17 cellular contexts compared by ENCODE assay signal in genomic region chr21:26982767-26983166, GRCh38. TPM values are rescaled to one million over a fixed set of nuclear protein-coding genes. Genes with fewer than 3 reads are reported as not detected.
A peak's percentile ranks its signal among the peaks of the same experiment; 100 is the strongest.
DNase-seq lines count a peak whose midpoint lies in the region; ATAC-seq and TF ChIP-seq lines count a peak whose summit lies in the region.
"Had no signal": no experiment of that assay in that cellular context is flagged by ENCODE, and none has a peak within 500 bp of the region (broad histone marks: within the 10 kb centered on the region; RNA-seq: fewer than 3 reads in every experiment).

No MANE protein-coding gene starts in this region.

- DNase-seq in Calu3 (peak; percentile 8), LHCN-M2 (ENCODE audit: low read depth) (peak; percentile 70), WTC11 (ENCODE audit: low spot score) (no peak), iPS-NIHi11 (ENCODE audit: low spot score) (peak; percentile 18), KBM-7 (no peak), NCI-H2227 (lab: John Stamatoyannopoulos, UW; ENCODE audit: unreplicated experiment) (no peak)
- DNase-seq in activated CD4-positive, alpha-beta T cell treated with anti-CD3 and anti-CD28 coated beads, Interleukin-2, amount 50 U/mL, for 48 hours = no peak
- DNase-seq in activated effector memory CD4-positive, alpha-beta T cell treated with Interleukin-2 at 50 U/mL for 16 hours = no peak
- DNase-seq: activated CD4-positive, CD25-positive, alpha-beta regulatory T cell; activated T-cell treated with anti-CD3 and anti-CD28 coated beads, Interleukin-2, amount 50 U/mL, for 1 hour; H9; left ventricle myocardium inferior; NCI-H1436 treated with DMSO at 0.1 percent for 48 hours; NCI-H774; stimulated activated naive CD8-positive, alpha-beta T cell treated with anti-CD3 and anti-CD28 coated beads, Interleukin-15, Interleukin-2, amounts not matched to agents 100 U/mL and 50 U/mL, for 24 hours had no signal

- no peaks in the 10 kb centered on the region for H3K27me3 Mint-ChIP-seq in Calu3 (ENCODE audit: unreplicated experiment)
- no peaks in the 10 kb centered on the region for H3K27me3 Mint-ChIP-seq in WTC11 (ENCODE audit: low read depth)
- H3K27me3 Mint-ChIP-seq: B cell had no signal

- peak; percentile 52 for ATAC-seq in WTC11
- ATAC-seq: stimulated activated naive CD8-positive, alpha-beta T cell treated with anti-CD3 and anti-CD28 coated beads, Interleukin-15, Interleukin-2, amounts not matched to agents 100 U/mL and 50 U/mL, for 24 hours had no signal

- H3K4me1 Mint-ChIP-seq in Calu3 (ENCODE audit: low read depth, unreplicated experiment) (no peaks in the 10 kb centered on the region), WTC11 (peaks cover 7% of the 10 kb centered on the region; the same call in 1 of the 2 replicates)
- H3K4me1 Mint-ChIP-seq: B cell, nephron had no signal

- POLR2A ChIA-PET in WTC11 (lab: Charles Lee) = no interaction called here

- H3K27ac Mint-ChIP-seq in Calu3 (ENCODE audit: unreplicated experiment) (no peak overlapping the region), WTC11 (no peak overlapping the region)
- H3K27ac Mint-ChIP-seq: B cell, nephron had no signal

- TF ChIP-seq CTCF in Calu3 (IDR thresholded peaks at IDR 0.05; ENCODE audit: unreplicated experiment) (no peak), WTC11 (IDR thresholded peaks at IDR 0.05) (no peak)

- in situ Hi-C loops in KBM-7 (cut with MboI; ENCODE audit: low pct_unique_long_range_greater_than_20kb, low sequenced_read_pairs) = no loop called here

- CTCF ChIA-PET in Calu3 (lab: Charles Lee) = no interaction called here
- CTCF ChIA-PET in WTC11 (lab: Charles Lee) = no interaction called here

- H3K36me3 Mint-ChIP-seq in Calu3 (ENCODE audit: insufficient read depth, unreplicated experiment) (no peaks in the 10 kb centered on the region), WTC11 (peaks cover 6% of the 10 kb centered on the region; the same call in 1 of the 2 replicates)

- H3K9me3 Mint-ChIP-seq in Calu3 (ENCODE audit: low read depth, unreplicated experiment) (peaks cover 9% of the 10 kb centered on the region), WTC11 (peaks cover 12% of the 10 kb centered on the region)

- intact Hi-C loops in Calu3 (cut with micrococcal nuclease; ENCODE audit: unreplicated experiment) = no loop called here

- BruUV-seq in Calu3 (replicated peaks; lab: Mats Ljungman, UMichigan) = no TSS peak

- no peak overlapping the region for H3K4me3 Mint-ChIP-seq in Calu3 (ENCODE audit: low read depth, unreplicated experiment)
- H3K4me3 Mint-ChIP-seq in WTC11 = no peak overlapping the region
- H3K4me3 Mint-ChIP-seq: B cell, H9, nephron had no signal

TF ChIP-seq in WTC11, 78 proteins besides CTCF, POLR2A, EP300 and RAD21:
- TF ChIP-seq ZNF317 (CRISPR knock-in tag; IDR thresholded peaks at IDR 0.05; ENCODE audit: borderline replicate concordance, low read depth) (no peak), SMAD3 (CRISPR knock-in tag; IDR thresholded peaks at IDR 0.05; ENCODE audit: borderline replicate concordance) (no peak), FOXP1 (CRISPR knock-in tag; IDR thresholded peaks at IDR 0.05; ENCODE audit: borderline replicate concordance) (no peak), ZNF263 (CRISPR knock-in tag; IDR thresholded peaks at IDR 0.05; ENCODE audit: low read depth) (no peak), SP1 (CRISPR knock-in tag; conservative IDR thresholded peaks at IDR 0.05) (no peak), E2F4 (CRISPR knock-in tag; IDR thresholded peaks at IDR 0.05; ENCODE audit: borderline replicate concordance, low read depth) (no peak), ETV6 (CRISPR knock-in tag; IDR thresholded peaks at IDR 0.05) (no peak), RELA (CRISPR knock-in tag; IDR thresholded peaks at IDR 0.05; ENCODE audit: borderline replicate concordance) (no peak)
TF ChIP-seq in WTC11: peak in this region for 0.

RNA-seq across cellular contexts. Expression of gene ADAMTS5, which starts 15.9 kb away (rescaled TPM):
- total RNA-seq in Calu3 (2022) (not detected in 2 replicates), LHCN-M2 (2014; rRNA removed) (10.1 and 11.7 TPM in 2 replicates), WTC11 (2021) (0.57 to 1.6 TPM (median 0.64 TPM) in 3 replicates)
- polyA plus RNA-seq in LHCN-M2 (2012) = 12.3 TPM
- total RNA-seq: B cell had no signal

Comparison
In these comparisons a context has a peak if more than half of its experiments do, and no peak if none do; other contexts are left out.
1. DNase-seq: peak in Calu3 (single experiment), LHCN-M2 (single experiment) and iPS-NIHi11 (single experiment); none in WTC11 (single experiment), activated CD4-positive, alpha-beta T cell treated with anti-CD3 and anti-CD28 coated beads, Interleukin-2, amount 50 U/mL, for 48 hours (0 of 2), activated effector memory CD4-positive, alpha-beta T cell treated with Interleukin-2 at 50 U/mL for 16 hours (single experiment), KBM-7 (single experiment) and NCI-H2227 (single experiment).